Comparison of ENCODE assay signal across 8 cellular contexts in genomic region chr11:66344550-66345315, GRCh38. TPM values are rescaled to one million over a fixed set of nuclear protein-coding genes. Genes with fewer than 3 reads are reported as not detected.
DNase-seq lines count a peak whose midpoint lies in the region; ATAC-seq and TF ChIP-seq lines count a peak whose summit lies in the region.

Gene BRMS1, minus strand, starts transcription at chr11:66345104. Its CDS starts 2,870 bp downstream, at chr11:66342234.

- H3K4me3 ChIP-seq in Peyer's patch (peak within 1 kb of the TSS; percentile 66 to 99 (median 90)), esophagus muscularis mucosa (peak within 1 kb of the TSS; percentile 70 to 96 (median 80)), muscle layer of duodenum (ENCODE audit: low read depth in 1 of 2, low read length in 2 of 2) (peak within 1 kb of the TSS; percentile 89 to 93)

- peak; percentile 65 for ATAC-seq in GM21723 (IDR thresholded peaks at IDR 0.05; ENCODE audit: unreplicated experiment)

- WGBS in esophagus muscularis mucosa, result 2% methylated on average over 20 of the region's 59 CpGs

- no peaks in the 10 kb centered on the region for H3K9me3 ChIP-seq in KOPT-K1 (ENCODE audit: insufficient read depth, low read length, poor library complexity, severe bottlenecking)
- no peaks in the 10 kb centered on the region for H3K9me3 ChIP-seq in Peyer's patch
- no peaks in the 10 kb centered on the region for H3K9me3 ChIP-seq in esophagus muscularis mucosa
- no peaks in the 10 kb centered on the region for H3K9me3 ChIP-seq in muscle layer of duodenum (ENCODE audit: control insufficient read depth in 1 of 2, low read length in 2 of 2)

- peak; percentile 100 for DNase-seq in DMS53 (lab: John Stamatoyannopoulos, UW)
- DNase-seq in Peyer's patch, result peak; percentile 98 to 99 (median 99)
- DNase-seq in activated T-cell treated with anti-CD3 and anti-CD28 coated beads, Interleukin-2, amount 50 U/mL, for 48 hours, result peak; percentile 96
- DNase-seq in esophagus muscularis mucosa (ENCODE audit: extremely low spot score), result peak; percentile 99
- DNase-seq in stimulated activated CD8-positive, alpha-beta memory T cell treated with anti-CD3 and anti-CD28 coated beads, Interleukin-7, amount 100 ng/mL, for 24 hours (ENCODE audit: low read depth), result peak; percentile 93

- H3K4me1 ChIP-seq in Peyer's patch (peaks cover 18 to 46% (median 20%) of the 10 kb centered on the region in 4 donors), esophagus muscularis mucosa (peaks cover 29 to 52% (median 44%) of the 10 kb centered on the region in 4 donors), muscle layer of duodenum (ENCODE audit: control insufficient read depth in 1 of 2, insufficient read depth in 2 of 2, low read length in 2 of 2) (peaks cover 23 to 42% of the 10 kb centered on the region in 2 donors)

- TF ChIP-seq CTCF in Peyer's patch (IDR thresholded peaks at IDR 0.05) (peak in 4 of 6 experiments; percentile 35 to 58 (median 44)), esophagus muscularis mucosa (IDR thresholded peaks at IDR 0.05) (peak; percentile 24 to 51 (median 42))

- TF ChIP-seq POLR2A in Peyer's patch (IDR thresholded peaks at IDR 0.05), result peak; percentile 89 to 93
- TF ChIP-seq POLR2A in esophagus muscularis mucosa (IDR thresholded peaks at IDR 0.05; ENCODE audit: low read depth), result peak; percentile 79

- intact Hi-C loops in esophagus muscularis mucosa (cut with DNase I), result loop anchor here (10.0 kb wide), 1 partner anchor 510 kb away; the partner anchor contains the start of gene LRFN4

- H3K27ac ChIP-seq in KOPT-K1 (ENCODE audit: low read depth, low read length, poor library complexity, severe bottlenecking) (peak within 1 kb of the TSS; percentile 62), Peyer's patch (peak within 1 kb of the TSS; percentile 72 to 99 (median 78)), esophagus muscularis mucosa (replicated peaks in 1 of 4) (peak within 1 kb of the TSS; percentile 84 to 95 (median 94)), muscle layer of duodenum (ENCODE audit: low read length) (peak within 1 kb of the TSS; percentile 70)

- H3K36me3 ChIP-seq in KOPT-K1 (ENCODE audit: insufficient read depth, low read length) (peaks cover 39% of the 10 kb centered on the region), Peyer's patch (peaks cover 0 to 22% (median 0%) of the 10 kb centered on the region in 3 donors), esophagus muscularis mucosa (peaks cover 20 to 28% (median 26%) of the 10 kb centered on the region in 4 donors), muscle layer of duodenum (ENCODE audit: control insufficient read depth in 1 of 2, insufficient read depth in 2 of 2, low read length in 2 of 2) (peaks cover 24 to 28% of the 10 kb centered on the region in 2 donors)

- H3K27me3 ChIP-seq in Peyer's patch, result no peaks in the 10 kb centered on the region
- no peaks in the 10 kb centered on the region for H3K27me3 ChIP-seq in esophagus muscularis mucosa
- no peaks in the 10 kb centered on the region for H3K27me3 ChIP-seq in muscle layer of duodenum (ENCODE audit: low read depth, low read length)

- no peak for TF ChIP-seq EP300 in esophagus muscularis mucosa (IDR thresholded peaks at IDR 0.05)

RNA-seq across cellular contexts. Expression of gene BRMS1, which starts in this region (rescaled TPM):
- total RNA-seq in Peyer's patch (10 to 100 TPM; 36.9 to 63.5 (median 50.3) TPM), esophagus muscularis mucosa (10 to 100 TPM; 22.8 to 35.1 (median 34.1) TPM)

Comparison
In these comparisons a context has a peak if more than half of its experiments do, and no peak if none do; other contexts are left out.
1. Peak in every context shown above with its lines: DNase-seq, ATAC-seq, H3K4me3 ChIP-seq and H3K27ac ChIP-seq.